1 cellular context compared by ENCODE assay signal in genomic region chr15:80996247-80996646, GRCh38.
TF ChIP-seq lines count a peak whose summit lies in the region.

No MANE protein-coding gene starts in this region.

TF ChIP-seq in IMR-90, 13 proteins besides CTCF, POLR2A, EP300 and RAD21 (continued from another document):
- TF ChIP-seq, protein P1, sequence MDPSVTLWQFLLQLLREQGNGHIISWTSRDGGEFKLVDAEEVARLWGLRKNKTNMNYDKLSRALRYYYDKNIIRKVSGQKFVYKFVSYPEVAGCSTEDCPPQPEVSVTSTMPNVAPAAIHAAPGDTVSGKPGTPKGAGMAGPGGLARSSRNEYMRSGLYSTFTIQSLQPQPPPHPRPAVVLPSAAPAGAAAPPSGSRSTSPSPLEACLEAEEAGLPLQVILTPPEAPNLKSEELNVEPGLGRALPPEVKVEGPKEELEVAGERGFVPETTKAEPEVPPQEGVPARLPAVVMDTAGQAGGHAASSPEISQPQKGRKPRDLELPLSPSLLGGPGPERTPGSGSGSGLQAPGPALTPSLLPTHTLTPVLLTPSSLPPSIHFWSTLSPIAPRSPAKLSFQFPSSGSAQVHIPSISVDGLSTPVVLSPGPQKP (IDR thresholded peaks at IDR 0.05; ENCODE audit: borderline replicate concordance, low read depth, low read length) = no peak
- TF ChIP-seq MAZ (IDR thresholded peaks at IDR 0.05; ENCODE audit: borderline replicate concordance, low read depth, low read length) (no peak), SMC3 (IDR thresholded peaks at IDR 0.05; ENCODE audit: low read depth, low read length) (no peak), RFX5 (IDR thresholded peaks at IDR 0.05; ENCODE audit: low read depth, low read length) (no peak), NFE2L2 (IDR thresholded peaks at IDR 0.05; ENCODE audit: low read depth, low read length) (no peak), CEBPB (IDR thresholded peaks at IDR 0.05; ENCODE audit: low read depth, low read length) (no peak)
